Comparison of ENCODE assay signal across 8 cellular contexts in genomic region chr1:2585318-2586092, GRCh38. TPM values are rescaled to one million over a fixed set of nuclear protein-coding genes. Genes with fewer than 3 reads are reported as not detected.
DNase-seq lines count a peak whose midpoint lies in the region; ATAC-seq and TF ChIP-seq lines count a peak whose summit lies in the region.

No MANE protein-coding gene starts in this region.

- H3K36me3 ChIP-seq in HCT116 (ENCODE audit: control insufficient read depth in 1 of 2, insufficient read depth in 2 of 2, low read length in 2 of 2): no peaks in the 10 kb centered on the region

- peak overlapping the region; percentile 83 for H3K4me3 Mint-ChIP-seq in activated CD8-positive, alpha-beta T cell treated with anti-CD3 and anti-CD28 coated beads for 36 hours

- intact Hi-C loops in HCT116 (cut with micrococcal nuclease): loop anchor here (1.0 to 10.0 kb wide), 3 partner anchors 25 to 1019 kb away; no protein-coding TSS in a partner anchor
- intact Hi-C loops in activated CD8-positive, alpha-beta T cell treated with anti-CD3 and anti-CD28 coated beads for 36 hours (cut with micrococcal nuclease): loop anchor here (5.0 to 10.0 kb wide), 2 partner anchors 38 to 59 kb away; no protein-coding TSS in a partner anchor

- H3K4me1 ChIP-seq in HCT116 (ENCODE audit: control insufficient read depth in 1 of 2, insufficient read depth in 2 of 2, low read length in 2 of 2): peaks cover 4 to 31% of the 10 kb centered on the region in 2 experiments; a peak in 3 of 4 replicates

- ATAC-seq in HCT116: peak; percentile 16; the same call in 1 of the 2 replicates
- peak; percentile 58 for ATAC-seq in activated CD8-positive, alpha-beta T cell treated with anti-CD3 and anti-CD28 coated beads for 36 hours

- no peaks in the 10 kb centered on the region for H3K9me3 ChIP-seq in HCT116 (ENCODE audit: control insufficient read depth in 1 of 2, insufficient read depth in 1 of 2, low read depth in 1 of 2, low read length in 2 of 2)

- H3K4me3 ChIP-seq in HCT116 (replicated peaks in 1 of 2; ENCODE audit: low read depth in 1 of 2, low read length in 2 of 2): peak overlapping the region; percentile 75 to 90

- no peaks in the 10 kb centered on the region; the same call in 1 of the 2 replicates for H3K79me2 ChIP-seq in HCT116 (ENCODE audit: insufficient read depth, low read length)

- no peak overlapping the region for H2AFZ ChIP-seq in HCT116 (ENCODE audit: low read depth, low read length, poor library complexity, severe bottlenecking)

- CTCF ChIA-PET in HCT116 (lab: Charles Lee): no interaction called here
- CTCF ChIA-PET in activated CD8-positive, alpha-beta T cell treated with anti-CD3 and anti-CD28 coated beads for 36 hours (lab: Charles Lee): interaction anchor here (1.6 to 3.3 kb wide), 5 partner anchors 22 to 171 kb away, joined by 3 to 28 read pairs (median 9); partner anchors contain the start of gene TNFRSF14

- no peaks in the 10 kb centered on the region for H3K27me3 ChIP-seq in HCT116 (ENCODE audit: insufficient read depth, low read length)

- peaks cover 45% of the 10 kb centered on the region for H3K4me1 Mint-ChIP-seq in activated CD8-positive, alpha-beta T cell treated with anti-CD3 and anti-CD28 coated beads for 36 hours (ENCODE audit: low read depth)

- H3K9me2 ChIP-seq in HCT116 (ENCODE audit: insufficient read depth): no peaks in the 10 kb centered on the region

- TF ChIP-seq POLR2A in HCT116 (IDR thresholded peaks at IDR 0.05; ENCODE audit: borderline replicate concordance, extremely low read depth, insufficient read depth, insufficient read length): no peak

- H3K36me3 Mint-ChIP-seq in activated CD8-positive, alpha-beta T cell treated with anti-CD3 and anti-CD28 coated beads for 36 hours (ENCODE audit: low read depth): peaks cover 27% of the 10 kb centered on the region

- no peaks in the 10 kb centered on the region for H4K20me1 ChIP-seq in HCT116 (ENCODE audit: insufficient read depth)

- no peak for TF ChIP-seq RAD21 in HCT116 (IDR thresholded peaks at IDR 0.05; ENCODE audit: low read depth)

- RAD21 ChIA-PET in HCT116 (lab: Charles Lee; ENCODE audit: low non-redundant PET in 1 of 2, low total read pairs in 2 of 2, uncharacterized antibody in 2 of 2, unreplicated experiment in 2 of 2): interaction anchor here (0.7 to 1.1 kb wide), 4 partner anchors 26 to 391 kb away, joined by 3 to 5 read pairs (median 4); partner anchors contain the start of gene FAAP20 (in 1 of the 2)

- POLR2A ChIA-PET in HCT116 (lab: Charles Lee): interaction anchor here (1.3 to 1.7 kb wide), 2 partner anchors 29 to 173 kb away, joined by 4 read pairs; partner anchors contain the start of gene PEX10
- POLR2A ChIA-PET in activated CD8-positive, alpha-beta T cell treated with anti-CD3 and anti-CD28 coated beads for 36 hours (lab: Charles Lee): interaction anchor here (0.7 to 6.2 kb wide), 16 partner anchors 7 to 170 kb away, joined by 3 to 100 read pairs (median 6); partner anchors contain the start of gene TNFRSF14

- peaks cover 3% of the 10 kb centered on the region for H3K9me3 Mint-ChIP-seq in activated CD8-positive, alpha-beta T cell treated with anti-CD3 and anti-CD28 coated beads for 36 hours

- TSS peak; percentile 75 for BruUV-seq in HCT116 (replicated peaks; lab: Mats Ljungman, UMichigan)

- peak overlapping the region; percentile 96 for H3K4me2 ChIP-seq in HCT116 (ENCODE audit: low read length)

- peak overlapping the region; percentile 81 for H3K27ac ChIP-seq in HCT116 (ENCODE audit: low read depth, low read length)

- DNase-seq in GDM1 (lab: John Stamatoyannopoulos, UW) (peak; percentile 76), HCT116 (ENCODE audit: low read depth, low spot score) (no peak), NCI-H2171 treated with DMSO at 0.1 percent for 48 hours (lab: John Stamatoyannopoulos, UW) (peak; percentile 94), lung microvascular endothelial cell (ENCODE audit: low read depth in 2 of 2) (peak; percentile 55 to 88), dedifferentiated amniotic fluid mesenchymal stem cell (ENCODE audit: extremely low spot score) (no peak)
- DNase-seq in activated CD8-positive, alpha-beta T cell treated with anti-CD3 and anti-CD28 coated beads for 36 hours: peak; percentile 87
- DNase-seq in effector CD8-positive, alpha-beta T cell (lab: John Stamatoyannopoulos, UW): peak; percentile 60
- peak; percentile 42 for DNase-seq in stimulated activated CD8-positive, alpha-beta memory T cell treated with anti-CD3 and anti-CD28 coated beads, Interleukin-12 subunit alpha, Interleukin-12 subunit beta, amount 100 ng/mL, for 4 hours (ENCODE audit: low read depth)

- peak overlapping the region; percentile 92 for H3K27ac Mint-ChIP-seq in activated CD8-positive, alpha-beta T cell treated with anti-CD3 and anti-CD28 coated beads for 36 hours

- no peaks in the 10 kb centered on the region for H3K27me3 Mint-ChIP-seq in activated CD8-positive, alpha-beta T cell treated with anti-CD3 and anti-CD28 coated beads for 36 hours

- no peak for TF ChIP-seq CTCF in HCT116 (IDR thresholded peaks at IDR 0.05 in 2 of 3, conservative IDR thresholded peaks at IDR 0.05 in 1 of 3; ENCODE audit: borderline replicate concordance in 1 of 3, insufficient read depth in 1 of 3, low read depth in 2 of 3, low read length in 2 of 3)
- TF ChIP-seq CTCF in activated CD8-positive, alpha-beta T cell treated with anti-CD3 and anti-CD28 coated beads for 36 hours (IDR thresholded peaks at IDR 0.05): no peak

- peak overlapping the region; percentile 86 for H3K9ac ChIP-seq in HCT116 (ENCODE audit: low read length)

TF ChIP-seq in HCT116, 20 proteins besides CTCF, POLR2A, EP300 and RAD21:
- TF ChIP-seq SIN3A (IDR thresholded peaks at IDR 0.05; ENCODE audit: low read depth) (no peak), ATF3 (IDR thresholded peaks at IDR 0.05) (no peak), ELF1 (IDR thresholded peaks at IDR 0.05; ENCODE audit: borderline replicate concordance, low read depth) (no peak), POLR2AphosphoS5 (IDR thresholded peaks at IDR 0.05; ENCODE audit: low read depth, low read length) (peak; percentile 59)

RNA-seq across cellular contexts. Expression of gene PRXL2B, which starts 1.1 kb away (rescaled TPM):
- 32.2 TPM for total RNA-seq in HCT116 (2021; ENCODE audit: unreplicated experiment)
- 17.5 and 17.8 TPM in 2 replicates for polyA plus RNA-seq in HCT116 (2012)
- 10 to 100 TPM; 39.1 to 43.6 TPM for total RNA-seq in activated CD8-positive, alpha-beta T cell treated with anti-CD3 and anti-CD28 coated beads for 36 hours
- total RNA-seq in lung microvascular endothelial cell: 37.5 and 67.7 TPM in 2 replicates

RNA-seq across cellular contexts. Expression of gene TNFRSF14, which starts 29.3 kb away (rescaled TPM):
- total RNA-seq in HCT116 (2021; ENCODE audit: unreplicated experiment) (0.66 TPM), lung microvascular endothelial cell (55.8 and 177 TPM in 2 replicates)
- polyA plus RNA-seq in HCT116 (2012): 0.20 TPM in 1 of 2 replicates, not detected in the other
- total RNA-seq in activated CD8-positive, alpha-beta T cell treated with anti-CD3 and anti-CD28 coated beads for 36 hours: 100 to 1,000 TPM; 134 to 140 TPM

RNA-seq across cellular contexts. Expression of gene MMEL1, which starts 47.3 kb away (rescaled TPM):
- total RNA-seq in HCT116 (2021; ENCODE audit: unreplicated experiment) (2.7 TPM), lung microvascular endothelial cell (1.4 and 2.8 TPM in 2 replicates)
- polyA plus RNA-seq in HCT116 (2012): 3.0 and 8.1 TPM in 2 replicates
- total RNA-seq in activated CD8-positive, alpha-beta T cell treated with anti-CD3 and anti-CD28 coated beads for 36 hours: 1 to 10 TPM; 1.8 to 3.1 TPM

RNA-seq across cellular contexts. Expression of gene HES5, which starts 55.4 kb away (rescaled TPM):
- total RNA-seq in HCT116 (2021; ENCODE audit: unreplicated experiment) (not detected), lung microvascular endothelial cell (not detected in 2 replicates)
- not detected in 2 replicates for polyA plus RNA-seq in HCT116 (2012)
- total RNA-seq in activated CD8-positive, alpha-beta T cell treated with anti-CD3 and anti-CD28 coated beads for 36 hours: not detected

RNA-seq across cellular contexts. Expression of gene PANK4, which starts 59.1 kb away (rescaled TPM):
- 38.5 TPM for total RNA-seq in HCT116 (2021; ENCODE audit: unreplicated experiment)
- polyA plus RNA-seq in HCT116 (2012): 21.0 and 25.6 TPM in 2 replicates
- 10 to 100 TPM; 39.0 to 40.6 TPM for total RNA-seq in activated CD8-positive, alpha-beta T cell treated with anti-CD3 and anti-CD28 coated beads for 36 hours
- total RNA-seq in lung microvascular endothelial cell: 14.8 and 21.0 TPM in 2 replicates

Comparison
In these comparisons a context has a peak if more than half of its experiments do, and no peak if none do; other contexts are left out.
1. DNase-seq: peak in GDM1 (single experiment), NCI-H2171 treated with DMSO at 0.1 percent for 48 hours (single experiment), activated CD8-positive, alpha-beta T cell treated with anti-CD3 and anti-CD28 coated beads for 36 hours (single experiment), effector CD8-positive, alpha-beta T cell (single experiment), lung microvascular endothelial cell (2 of 2) and stimulated activated CD8-positive, alpha-beta memory T cell treated with anti-CD3 and anti-CD28 coated beads, Interleukin-12 subunit alpha, Interleukin-12 subunit beta, amount 100 ng/mL, for 4 hours (single experiment); none in HCT116 (single experiment) and dedifferentiated amniotic fluid mesenchymal stem cell (single experiment).
2. RNA of gene TNFRSF14, which starts 29.3 kb away (total RNA-seq): 55.8 to 177 TPM in lung microvascular endothelial cell and 134 to 140 TPM in activated CD8-positive, alpha-beta T cell treated with anti-CD3 and anti-CD28 coated beads for 36 hours; 0.66 TPM in HCT116 (single experiment); every median in the first group is over 10 times any median in the second.